ENCODE assay signal across 2 cellular contexts in genomic region chr7:155257482-155258232, GRCh38.
TF ChIP-seq lines count a peak whose summit lies in the region.

No MANE protein-coding gene starts in this region.

TF ChIP-seq in K562, 482 proteins besides CTCF, POLR2A, EP300 and RAD21 (continued from another document):
- TF ChIP-seq EZH2 (IDR thresholded peaks at IDR 0.05; ENCODE audit: borderline replicate concordance, low read depth, low read length) (0 out of 2 replicates have a peak, but pooled peaks have one; percentile 69), ZNF695 (CRISPR knock-in tag; IDR thresholded peaks at IDR 0.05) (no peak)

TF ChIP-seq in GM23338, 12 proteins besides CTCF, POLR2A, EP300 and RAD21 (continued from another document):
- TF ChIP-seq, protein P1, sequence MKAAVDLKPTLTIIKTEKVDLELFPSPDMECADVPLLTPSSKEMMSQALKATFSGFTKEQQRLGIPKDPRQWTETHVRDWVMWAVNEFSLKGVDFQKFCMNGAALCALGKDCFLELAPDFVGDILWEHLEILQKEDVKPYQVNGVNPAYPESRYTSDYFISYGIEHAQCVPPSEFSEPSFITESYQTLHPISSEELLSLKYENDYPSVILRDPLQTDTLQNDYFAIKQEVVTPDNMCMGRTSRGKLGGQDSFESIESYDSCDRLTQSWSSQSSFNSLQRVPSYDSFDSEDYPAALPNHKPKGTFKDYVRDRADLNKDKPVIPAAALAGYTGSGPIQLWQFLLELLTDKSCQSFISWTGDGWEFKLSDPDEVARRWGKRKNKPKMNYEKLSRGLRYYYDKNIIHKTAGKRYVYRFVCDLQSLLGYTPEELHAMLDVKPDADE (IDR thresholded peaks at IDR 0.05) = no peak
- TF ChIP-seq POLR2AphosphoS5 (IDR thresholded peaks at IDR 0.05; ENCODE audit: low read depth) = no peak
- TF ChIP-seq STAT1 (IDR thresholded peaks at IDR 0.05; ENCODE audit: unreplicated experiment) = no peak
- TF ChIP-seq, protein P2, sequence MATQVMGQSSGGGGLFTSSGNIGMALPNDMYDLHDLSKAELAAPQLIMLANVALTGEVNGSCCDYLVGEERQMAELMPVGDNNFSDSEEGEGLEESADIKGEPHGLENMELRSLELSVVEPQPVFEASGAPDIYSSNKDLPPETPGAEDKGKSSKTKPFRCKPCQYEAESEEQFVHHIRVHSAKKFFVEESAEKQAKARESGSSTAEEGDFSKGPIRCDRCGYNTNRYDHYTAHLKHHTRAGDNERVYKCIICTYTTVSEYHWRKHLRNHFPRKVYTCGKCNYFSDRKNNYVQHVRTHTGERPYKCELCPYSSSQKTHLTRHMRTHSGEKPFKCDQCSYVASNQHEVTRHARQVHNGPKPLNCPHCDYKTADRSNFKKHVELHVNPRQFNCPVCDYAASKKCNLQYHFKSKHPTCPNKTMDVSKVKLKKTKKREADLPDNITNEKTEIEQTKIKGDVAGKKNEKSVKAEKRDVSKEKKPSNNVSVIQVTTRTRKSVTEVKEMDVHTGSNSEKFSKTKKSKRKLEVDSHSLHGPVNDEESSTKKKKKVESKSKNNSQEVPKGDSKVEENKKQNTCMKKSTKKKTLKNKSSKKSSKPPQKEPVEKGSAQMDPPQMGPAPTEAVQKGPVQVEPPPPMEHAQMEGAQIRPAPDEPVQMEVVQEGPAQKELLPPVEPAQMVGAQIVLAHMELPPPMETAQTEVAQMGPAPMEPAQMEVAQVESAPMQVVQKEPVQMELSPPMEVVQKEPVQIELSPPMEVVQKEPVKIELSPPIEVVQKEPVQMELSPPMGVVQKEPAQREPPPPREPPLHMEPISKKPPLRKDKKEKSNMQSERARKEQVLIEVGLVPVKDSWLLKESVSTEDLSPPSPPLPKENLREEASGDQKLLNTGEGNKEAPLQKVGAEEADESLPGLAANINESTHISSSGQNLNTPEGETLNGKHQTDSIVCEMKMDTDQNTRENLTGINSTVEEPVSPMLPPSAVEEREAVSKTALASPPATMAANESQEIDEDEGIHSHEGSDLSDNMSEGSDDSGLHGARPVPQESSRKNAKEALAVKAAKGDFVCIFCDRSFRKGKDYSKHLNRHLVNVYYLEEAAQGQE (IDR thresholded peaks at IDR 0.05; ENCODE audit: unreplicated experiment) = no peak
- TF ChIP-seq NANOG (IDR thresholded peaks at IDR 0.05; ENCODE audit: borderline replicate concordance) = no peak
- no peak for TF ChIP-seq ZNF331 (CRISPR knock-in tag; IDR thresholded peaks at IDR 0.05; ENCODE audit: low read depth)
- no peak for TF ChIP-seq EZH2phosphoT487 (IDR thresholded peaks at IDR 0.05; ENCODE audit: unreplicated experiment)
- TF ChIP-seq EZH2 (IDR thresholded peaks at IDR 0.05; ENCODE audit: low read depth, unreplicated experiment) = no peak
- TF ChIP-seq JUNB (IDR thresholded peaks at IDR 0.05; ENCODE audit: unreplicated experiment) = no peak
